8 cellular contexts compared by ENCODE assay signal in the genomic region with DNA sequence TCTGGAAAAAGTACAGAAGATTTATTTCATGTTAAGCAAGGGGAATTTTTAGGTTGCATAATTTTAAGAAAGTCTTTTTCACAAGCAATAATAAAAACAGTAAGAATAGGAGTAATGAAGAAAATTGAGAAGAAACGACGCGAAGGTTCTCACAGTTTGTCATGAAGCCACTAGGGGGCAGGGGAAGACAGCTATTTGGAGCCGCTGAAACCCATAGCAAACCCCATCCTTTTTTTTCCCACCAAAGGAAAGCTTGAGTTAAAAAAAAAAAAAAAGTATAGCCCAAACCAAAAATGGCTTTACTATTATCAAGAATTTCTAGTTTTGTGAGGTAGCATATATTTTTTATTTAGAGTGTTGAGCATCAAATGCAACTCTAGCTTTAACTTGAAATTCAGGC.
DNase-seq lines count a peak whose midpoint lies in the region; ATAC-seq and TF ChIP-seq lines count a peak whose summit lies in the region.

No MANE protein-coding gene starts in this region.

- no peak overlapping the region for H3K4me3 Mint-ChIP-seq in Calu3 (ENCODE audit: low read depth, unreplicated experiment)

- TF ChIP-seq CTCF in Calu3 (IDR thresholded peaks at IDR 0.05; ENCODE audit: unreplicated experiment) (peak; percentile 86), fibroblast of mammary gland (conservative IDR thresholded peaks at IDR 0.05; ENCODE audit: control insufficient read depth, insufficient read depth, low read depth, low read length) (peak; percentile 86)

- 0% methylated on average over 4 of the region's 4 CpGs for WGBS in aorta, 2 donors

- no peaks in the 10 kb centered on the region for H3K36me3 Mint-ChIP-seq in Calu3 (ENCODE audit: insufficient read depth, unreplicated experiment)

- no TSS peak for BruUV-seq in Calu3 (replicated peaks; lab: Mats Ljungman, UMichigan)

- no peaks in the 10 kb centered on the region for H3K9me3 ChIP-seq in HAP-1
- no peaks in the 10 kb centered on the region for H3K9me3 ChIP-seq in aorta (ENCODE audit: control insufficient read depth, low read length)

- H3K27ac ChIP-seq in aorta (ENCODE audit: low read depth in 1 of 2, low read length in 2 of 2), result no peak overlapping the region

- DNase-seq in Calu3 (peak; percentile 56), HAP-1 (ENCODE audit: low spot score in 2 of 2) (peak; percentile 68 to 71), NCI-H446 treated with DMSO at 0.1 percent for 48 hours (lab: John Stamatoyannopoulos, UW) (peak; percentile 19), fibroblast of mammary gland (ENCODE audit: low read depth) (peak; percentile 67), non-pigmented ciliary epithelial cell (ENCODE audit: low read depth) (peak; percentile 10), aorta (no peak)
- peak; percentile 31 to 53 for DNase-seq in activated CD4-positive, alpha-beta T cell treated with anti-CD3 and anti-CD28 coated beads, Interleukin-2, amount 50 U/mL, for 48 hours

- H3K4me3 ChIP-seq in HAP-1 (no peak overlapping the region), fibroblast of mammary gland (ENCODE audit: control insufficient read depth, low read depth, low read length) (no peak overlapping the region), aorta (ENCODE audit: low read length in 2 of 2) (no peak overlapping the region)

- H3K4me1 ChIP-seq in HAP-1 (no peaks in the 10 kb centered on the region), aorta (ENCODE audit: control insufficient read depth in 1 of 2, insufficient read depth in 2 of 2, low read length in 2 of 2) (no peaks in the 10 kb centered on the region)

- no peaks in the 10 kb centered on the region for H3K27me3 ChIP-seq in HAP-1 (ENCODE audit: low read depth)
- H3K27me3 ChIP-seq in aorta (ENCODE audit: control insufficient read depth in 1 of 2, insufficient read depth in 2 of 2, low read length in 1 of 2), result no peaks in the 10 kb centered on the region

- CTCF ChIA-PET in Calu3 (lab: Charles Lee), result interaction anchor here (0.7 to 1.4 kb wide), 6 partner anchors 9 to 429 kb away, joined by 3 to 14 read pairs (median 3); no protein-coding TSS in a partner anchor

- in situ Hi-C loops in HAP-1 (cut with MboI; ENCODE audit: low sequenced_read_pairs), result loop anchor here (5.0 to 10.0 kb wide), 2 partner anchors 301 to 419 kb away; partner anchors contain the start of gene BCL2

- no peaks in the 10 kb centered on the region for H3K36me3 ChIP-seq in HAP-1 (replicated peaks)
- no peaks in the 10 kb centered on the region for H3K36me3 ChIP-seq in aorta (ENCODE audit: control insufficient read depth in 1 of 2, insufficient read depth in 2 of 2, low read length in 1 of 2)

- no peaks in the 10 kb centered on the region for H3K9me3 Mint-ChIP-seq in Calu3 (ENCODE audit: low read depth, unreplicated experiment)

- no peaks in the 10 kb centered on the region for H3K4me1 Mint-ChIP-seq in Calu3 (ENCODE audit: low read depth, unreplicated experiment)

- H3K27me3 Mint-ChIP-seq in Calu3 (ENCODE audit: unreplicated experiment), result no peaks in the 10 kb centered on the region

- ATAC-seq in aorta (ENCODE audit: low FRiP score), result peak; percentile 83
- no peak for ATAC-seq in GM19395 (IDR thresholded peaks at IDR 0.05; ENCODE audit: unreplicated experiment)

- H3K27ac Mint-ChIP-seq in Calu3 (ENCODE audit: unreplicated experiment), result no peak overlapping the region

- intact Hi-C loops in Calu3 (cut with micrococcal nuclease; ENCODE audit: unreplicated experiment) (loop anchor here (1.0 to 5.0 kb wide), 3 partner anchors 96 to 307 kb away; no protein-coding TSS in a partner anchor), aorta (cut with DNase I) (loop anchor here (1.0 to 5.0 kb wide), 4 partner anchors 306 to 426 kb away; no protein-coding TSS in a partner anchor)

Comparison
In these comparisons a context has a peak if more than half of its experiments do, and no peak if none do; other contexts are left out.
1. DNase-seq: peak in Calu3 (single experiment), HAP-1 (2 of 2), NCI-H446 treated with DMSO at 0.1 percent for 48 hours (single experiment), activated CD4-positive, alpha-beta T cell treated with anti-CD3 and anti-CD28 coated beads, Interleukin-2, amount 50 U/mL, for 48 hours (2 of 2), fibroblast of mammary gland (single experiment) and non-pigmented ciliary epithelial cell (single experiment); none in aorta (0 of 2).